In the genomic region with DNA sequence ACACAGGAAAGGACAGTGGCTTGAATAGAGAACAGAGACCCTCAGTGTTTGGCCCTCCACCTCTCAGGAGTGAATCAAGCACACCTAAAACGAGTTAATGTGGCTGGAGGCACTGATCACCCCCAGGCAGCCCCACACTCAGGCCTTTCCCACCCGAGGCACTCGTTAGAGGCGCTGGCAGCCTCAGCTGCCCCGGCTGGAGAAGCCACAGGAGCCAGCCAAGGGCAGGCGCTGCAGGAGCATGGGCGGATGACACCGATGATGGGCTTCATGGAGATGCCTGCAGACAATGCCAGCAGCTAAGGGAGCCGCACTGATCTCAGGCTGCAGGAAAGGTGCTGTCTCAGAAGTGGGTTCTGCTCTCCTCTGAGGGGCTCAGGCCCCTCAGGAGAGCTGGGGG, we compare ENCODE assay signal across 17 cellular contexts. TPM values are rescaled to one million over a fixed set of nuclear protein-coding genes. Genes with fewer than 3 reads are reported as not detected.
DNase-seq lines count a peak whose midpoint lies in the region; ATAC-seq, FAIRE-seq and TF ChIP-seq lines count a peak whose summit lies in the region.
"Had no signal": no experiment of that assay in that cellular context is flagged by ENCODE, and none has a peak within 500 bp of the region (broad histone marks: within the 10 kb centered on the region; RNA-seq: fewer than 3 reads in every experiment).

No MANE protein-coding gene starts in this region.

- no peaks in the 10 kb centered on the region for H4K20me1 ChIP-seq in BLaER1

- TF ChIP-seq EP300 in A549 (IDR thresholded peaks at IDR 0.05) = no peak
- TF ChIP-seq EP300 in esophagus muscularis mucosa (IDR thresholded peaks at IDR 0.05) = no peak

- H3K4me2 ChIP-seq in A549 = no peak overlapping the region
- H3K4me2 ChIP-seq in BLaER1 = peak overlapping the region; percentile 72
- H3K4me2 ChIP-seq: KMS-11 had no signal

- CTCF ChIA-PET in A549 (lab: Yijun Ruan, JAX) (interaction anchor here (1.3 kb wide), 1 partner anchor 49 kb away, joined by 3 read pairs; no protein-coding TSS in a partner anchor), RWPE1 (lab: Yijun Ruan, JAX) (interaction anchor here (0.6 to 0.7 kb wide), 2 partner anchors 8 to 35 kb away, joined by 3 to 4 read pairs; no protein-coding TSS in a partner anchor)

- peaks cover 5% of the 10 kb centered on the region; the same call in 1 of the 3 replicates for H3K9me3 ChIP-seq in A549
- H3K9me3 ChIP-seq in BLaER1 = no peaks in the 10 kb centered on the region
- no peaks in the 10 kb centered on the region for H3K9me3 ChIP-seq in esophagus muscularis mucosa

- POLR2A ChIA-PET in A549 (lab: Yijun Ruan, JAX) = no interaction called here
- POLR2A ChIA-PET in RWPE1 (lab: Yijun Ruan, JAX; ENCODE audit: low non-redundant PET) = no interaction called here

- ATAC-seq in A549 = no peak
- ATAC-seq in HG03354 (IDR thresholded peaks at IDR 0.05; ENCODE audit: poor library complexity, severe bottlenecking, unreplicated experiment) = no peak

- H3K4me3 ChIP-seq in A549 (no peak overlapping the region), BLaER1 (no peak overlapping the region), esophagus muscularis mucosa (no peak overlapping the region)

- no peak for TF ChIP-seq POLR2A in A549 (IDR thresholded peaks at IDR 0.05; ENCODE audit: low read length)
- TF ChIP-seq POLR2A in esophagus muscularis mucosa (IDR thresholded peaks at IDR 0.05; ENCODE audit: low read depth) = no peak

- TF ChIP-seq RAD21 in A549 (conservative IDR thresholded peaks at IDR 0.05 in 1 of 2, IDR thresholded peaks at IDR 0.05 in 1 of 2) = no peak

- H3K9ac ChIP-seq in BLaER1 = no peak overlapping the region
- H3K9ac ChIP-seq: KMS-11 had no signal

- TF ChIP-seq CTCF in A549 (IDR thresholded peaks at IDR 0.05) (no peak), RWPE1 (conservative IDR thresholded peaks at IDR 0.05; ENCODE audit: low read depth) (no peak), esophagus muscularis mucosa (IDR thresholded peaks at IDR 0.05) (no peak)

- H3K36me3 ChIP-seq in BLaER1 = no peaks in the 10 kb centered on the region
- no peaks in the 10 kb centered on the region for H3K36me3 ChIP-seq in esophagus muscularis mucosa

- H3K27ac ChIP-seq in A549 (peak overlapping the region; percentile 36 to 43; a peak in 4 of 6 replicates), BLaER1 (peak overlapping the region; percentile 45), RWPE1 (peak overlapping the region; percentile 69), esophagus muscularis mucosa (replicated peaks in 1 of 4) (no peak overlapping the region)
- H3K27ac ChIP-seq: C4-2B, KMS-11 had no signal

- 17% methylated on average over 5 of the region's 9 CpGs for WGBS in A549 (ENCODE audit: missing lambda C conversion rate)
- WGBS in esophagus muscularis mucosa = 59% methylated on average over 5 of the region's 9 CpGs

- H3K4me1 ChIP-seq in A549 = peaks cover 21% of the 10 kb centered on the region
- H3K4me1 ChIP-seq in BLaER1 = peaks cover 72% of the 10 kb centered on the region
- H3K4me1 ChIP-seq in esophagus muscularis mucosa = peaks cover 0 to 15% (median 11%) of the 10 kb centered on the region in 4 donors

- H3K27me3 ChIP-seq in BLaER1 = no peaks in the 10 kb centered on the region
- H3K27me3 ChIP-seq in esophagus muscularis mucosa = peaks cover 0 to 11% (median 0%) of the 10 kb centered on the region in 4 donors

- DNase-seq in A549 (ENCODE audit: low read depth in 1 of 2, low spot score in 1 of 2) (no peak), RWPE1 (ENCODE audit: low spot score) (no peak), esophagus muscularis mucosa (ENCODE audit: extremely low spot score) (peak; percentile 26), OCI-M1 (lab: John Stamatoyannopoulos, UW) (no peak), dedifferentiated amniotic fluid mesenchymal stem cell (ENCODE audit: extremely low spot score) (no peak)
- DNase-seq: ACHN, H9, HFFc6, NCI-H1694 treated with DMSO at 0.1 percent for 48 hours, NCI-H2081 treated with DMSO at 0.1 percent for 48 hours, NCI-H446, NCI-H526 had no signal

- intact Hi-C loops in esophagus muscularis mucosa (cut with DNase I) = no loop called here

- FAIRE-seq in A549 (lab: Jason Lieb, UNC) = no peak
- FAIRE-seq: HTR-8/SVneo had no signal

TF ChIP-seq in A549, 52 proteins besides CTCF, POLR2A, EP300 and RAD21:
- TF ChIP-seq POLR2AphosphoS2 (conservative IDR thresholded peaks at IDR 0.05; ENCODE audit: low read length) (no peak), CHD4 (IDR thresholded peaks at IDR 0.05; ENCODE audit: borderline replicate concordance) (no peak), FOSB (CRISPR knock-in tag; IDR thresholded peaks at IDR 0.05) (no peak), ELK1 (IDR thresholded peaks at IDR 0.05; ENCODE audit: low read depth, low read length) (no peak), ZSCAN20 (CRISPR knock-in tag; IDR thresholded peaks at IDR 0.05) (no peak)
- TF ChIP-seq, protein P1, sequence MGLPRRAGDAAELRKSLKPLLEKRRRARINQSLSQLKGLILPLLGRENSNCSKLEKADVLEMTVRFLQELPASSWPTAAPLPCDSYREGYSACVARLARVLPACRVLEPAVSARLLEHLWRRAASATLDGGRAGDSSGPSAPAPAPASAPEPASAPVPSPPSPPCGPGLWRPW (IDR thresholded peaks at IDR 0.05) = no peak

RNA-seq across cellular contexts. Expression of gene ABCG1, which starts 24.1 kb away (rescaled TPM):
- polyA plus RNA-seq in A549 (2011; rRNA removed) (5.1 and 6.8 TPM in 2 replicates), A549 (2017; fragmentation: RNase III; extraction: RNeasy Plus Mini Kit Qiagen cat#74134 plus additional on column Dnase treatment) (0.51 to 2.6 TPM (median 2.3 TPM) in 3 replicates)
- 0.40 and 0.54 TPM in 2 replicates for polyA plus RNA-seq in A549 (2012; cell fraction: cytosol; rRNA removed)
- 1.0 and 1.4 TPM in 2 replicates for polyA plus RNA-seq in A549 (2012; cell fraction: nucleus; rRNA removed)
- 7.2 and 9.8 TPM in 2 replicates for polyA minus RNA-seq in A549 (2011; rRNA and poly(A)+ RNA removed)
- total RNA-seq in esophagus muscularis mucosa = 10 to 100 TPM; 16.1 to 25.9 (median 20.0) TPM
- total RNA-seq: HFFc6 had no signal

Comparison
In these comparisons a context has a peak if more than half of its experiments do, and no peak if none do; other contexts are left out.
1. H3K27ac ChIP-seq: peak in A549 (2 of 2), BLaER1 (single experiment) and RWPE1 (single experiment); none in esophagus muscularis mucosa (0 of 4).